Comparison of ENCODE assay signal across 1 cellular context in genomic region chr3:30679045-30679444, GRCh38.
TF ChIP-seq lines count a peak whose summit lies in the region.

No MANE protein-coding gene starts in this region.

TF ChIP-seq in IMR-90, 13 proteins besides CTCF, POLR2A, EP300 and RAD21 (continued from another document):
- TF ChIP-seq USF2 (IDR thresholded peaks at IDR 0.05; ENCODE audit: low read depth, low read length) (no peak), SMC3 (IDR thresholded peaks at IDR 0.05; ENCODE audit: low read depth, low read length) (no peak), CEBPB (IDR thresholded peaks at IDR 0.05; ENCODE audit: low read depth, low read length) (no peak), RFX5 (IDR thresholded peaks at IDR 0.05; ENCODE audit: low read depth, low read length) (no peak), MAZ (IDR thresholded peaks at IDR 0.05; ENCODE audit: borderline replicate concordance, low read depth, low read length) (no peak), FOS (IDR thresholded peaks at IDR 0.05; ENCODE audit: low read depth, low read length) (no peak)
